Comparison of ENCODE assay signal across 17 cellular contexts in the genomic region with DNA sequence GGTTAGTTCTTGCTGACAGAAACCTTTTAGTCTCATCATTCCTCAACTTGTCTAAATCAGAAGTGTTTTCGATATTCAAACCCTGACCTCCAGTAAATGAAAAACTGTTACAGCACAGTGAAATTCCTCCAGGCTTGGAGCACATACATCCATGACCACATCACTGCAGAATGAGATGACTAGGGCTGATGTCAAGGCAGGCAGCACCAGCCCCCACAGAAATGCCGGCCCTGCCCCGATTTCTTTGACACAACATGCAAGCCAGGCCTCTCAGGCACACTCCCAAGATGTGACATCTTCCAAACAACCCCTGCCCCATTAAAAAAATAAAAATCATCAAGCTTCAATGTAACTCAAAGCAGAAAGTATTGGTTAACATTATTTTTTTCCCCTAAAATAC.
DNase-seq lines count a peak whose midpoint lies in the region; ATAC-seq and TF ChIP-seq lines count a peak whose summit lies in the region.
"Had no signal": no experiment of that assay in that cellular context is flagged by ENCODE, and none has a peak within 500 bp of the region (broad histone marks: within the 10 kb centered on the region; RNA-seq: fewer than 3 reads in every experiment).

No MANE protein-coding gene starts in this region.

- no peak overlapping the region for H3K4me3 Mint-ChIP-seq in CD4-positive, alpha-beta memory T cell
- H3K4me3 Mint-ChIP-seq: B cell had no signal

- H3K27me3 ChIP-seq in IMR-90 (ENCODE audit: control insufficient read depth, insufficient read depth, low read length), result no peaks in the 10 kb centered on the region
- H3K27me3 ChIP-seq in CD4-positive, alpha-beta memory T cell (ENCODE audit: insufficient read depth, low read length), result no peaks in the 10 kb centered on the region
- H3K27me3 ChIP-seq in upper lobe of right lung, result no peaks in the 10 kb centered on the region

- H3K14ac ChIP-seq in IMR-90 (replicated peaks; ENCODE audit: low read depth, low read length), result no peak overlapping the region

- no peak overlapping the region for H2BK15ac ChIP-seq in IMR-90 (ENCODE audit: low read depth, low read length)

- peak overlapping the region in 1 of 2 experiments; percentile 10; a peak in 2 of 4 replicates for H4K8ac ChIP-seq in IMR-90 (ENCODE audit: low read depth in 2 of 2, low read length in 2 of 2)

- no peaks in the 10 kb centered on the region for H3K36me3 Mint-ChIP-seq in CD4-positive, alpha-beta memory T cell
- H3K36me3 Mint-ChIP-seq: activated naive CD4-positive, alpha-beta T cell treated with anti-CD3 and anti-CD28 coated beads, Interleukin-2, amount 50 U/mL, for 72 hours had no signal

- H3K9ac ChIP-seq in IMR-90 (ENCODE audit: low read depth, low read length), result no peak overlapping the region

- peak overlapping the region; percentile 73; the same call in 1 of the 2 replicates for H3K18ac ChIP-seq in IMR-90 (ENCODE audit: low read depth, low read length)

- H3K23ac ChIP-seq in IMR-90 (ENCODE audit: low read depth, low read length), result peak overlapping the region; percentile 20

- no peaks in the 10 kb centered on the region for H4K20me1 ChIP-seq in IMR-90 (ENCODE audit: insufficient read depth, low read length)

- no peak overlapping the region for H2AK9ac ChIP-seq in IMR-90 (replicated peaks; ENCODE audit: low read depth, low read length, poor library complexity)

- no peak overlapping the region for H3K27ac Mint-ChIP-seq in CD4-positive, alpha-beta memory T cell
- H3K27ac Mint-ChIP-seq: activated naive CD4-positive, alpha-beta T cell treated with anti-CD3 and anti-CD28 coated beads, Interleukin-2, amount 50 U/mL, for 72 hours; B cell had no signal

- H3K4me2 ChIP-seq in IMR-90 (ENCODE audit: low read depth, low read length), result peak overlapping the region; percentile 87

- in situ Hi-C loops in IMR-90 (cut with MboI; ENCODE audit: low sequenced_read_pairs), result no loop called here

- dilution Hi-C loops in IMR-90 (cut with HindIII; ENCODE audit: low sequenced_read_pairs, unreplicated experiment), result no loop called here

- H2BK120ac ChIP-seq in IMR-90 (ENCODE audit: low read depth, low read length), result peak overlapping the region; percentile 52

- peak; percentile 32 for TF ChIP-seq RAD21 in IMR-90 (IDR thresholded peaks at IDR 0.05; ENCODE audit: low read length)

- H3K4me3 ChIP-seq in AG09309 (ENCODE audit: control insufficient read depth, low read depth, low read length) (no peak overlapping the region), IMR-90 (ENCODE audit: insufficient read depth, low read depth, low read length) (peak overlapping the region; percentile 12; the same call in 1 of the 2 replicates), mesodermal cell (ENCODE audit: extremely low read depth, insufficient read depth, low read length, poor library complexity, severe bottlenecking) (no peak overlapping the region), upper lobe of right lung (no peak overlapping the region)
- no peak overlapping the region for H3K4me3 ChIP-seq in CD4-positive, alpha-beta memory T cell (ENCODE audit: low read length in 2 of 2)
- H3K4me3 ChIP-seq: gastrocnemius medialis had no signal

- POLR2A ChIA-PET in IMR-90 (lab: Charles Lee; ENCODE audit: unreplicated experiment), result no interaction called here
- POLR2A ChIA-PET in CD4-positive, alpha-beta memory T cell (lab: Charles Lee; ENCODE audit: partially characterized antibody), result no interaction called here

- H2AK5ac ChIP-seq in IMR-90 (ENCODE audit: low read depth, low read length), result no peak overlapping the region

- peak overlapping the region; percentile 89 for H2BK5ac ChIP-seq in IMR-90 (ENCODE audit: low read depth, low read length, poor library complexity, severe bottlenecking)

- CTCF ChIA-PET in IMR-90 (lab: Yijun Ruan, JAX), result no interaction called here
- CTCF ChIA-PET in CD4-positive, alpha-beta memory T cell (lab: Charles Lee; ENCODE audit: partially characterized antibody), result no interaction called here

- H2BK20ac ChIP-seq in IMR-90 (ENCODE audit: low read depth, low read length), result peak overlapping the region; percentile 80

- peak overlapping the region; percentile 44; the same call in 1 of the 2 replicates for H3K4ac ChIP-seq in IMR-90 (ENCODE audit: low read depth, low read length)

- DNase-seq in AG09309 (ENCODE audit: low read depth) (peak; percentile 57), IMR-90 (peak; percentile 97), dedifferentiated amniotic fluid mesenchymal stem cell (ENCODE audit: extremely low spot score) (peak; percentile 94), SIG-M5 (lab: John Stamatoyannopoulos, UW) (no peak), upper lobe of right lung (no peak)
- DNase-seq in CD4-positive, alpha-beta memory T cell, result no peak
- no peak for DNase-seq in activated CD8-positive, alpha-beta memory T cell treated with anti-CD3 and anti-CD28 coated beads for 24 hours
- DNase-seq: DMS79 treated with DMSO at 0.1 percent for 48 hours, gastrocnemius medialis, H7, NCI-H1436 treated with DMSO at 0.1 percent for 48 hours, NCI-H524 treated with DMSO at 0.1 percent for 48 hours, SHP77 treated with DMSO at 0.1 percent for 48 hours had no signal

- H3K9me1 ChIP-seq in IMR-90 (ENCODE audit: insufficient read depth, low read length), result peaks cover 7% of the 10 kb centered on the region; the same call in 1 of the 2 replicates

- H3K56ac ChIP-seq in IMR-90 (ENCODE audit: extremely low read depth, insufficient read depth, low read length), result peak overlapping the region; percentile 23; the same call in 1 of the 2 replicates

- H3K79me1 ChIP-seq in IMR-90 (ENCODE audit: low read depth in 1 of 2, low read length in 2 of 2), result no peaks in the 10 kb centered on the region

- no peaks in the 10 kb centered on the region for H3K4me1 Mint-ChIP-seq in CD4-positive, alpha-beta memory T cell
- H3K4me1 Mint-ChIP-seq: B cell had no signal

- intact Hi-C loops in IMR-90 (cut with micrococcal nuclease) (loop anchor here (1.0 to 10.0 kb wide), 6 partner anchors 32 to 246 kb away; no protein-coding TSS in a partner anchor), upper lobe of right lung (cut with DNase I) (no loop called here)
- intact Hi-C loops in CD4-positive, alpha-beta memory T cell (cut with micrococcal nuclease), result no loop called here

- no peaks in the 10 kb centered on the region for H3K27me3 Mint-ChIP-seq in CD4-positive, alpha-beta memory T cell
- H3K27me3 Mint-ChIP-seq: B cell had no signal

- no TSS peak for BruUV-seq in IMR-90 (replicated peaks; lab: Mats Ljungman, UMichigan)

- no peak for TF ChIP-seq CTCF in AG09309 (IDR thresholded peaks at IDR 0.05; ENCODE audit: control insufficient read depth, insufficient read depth, low read depth, low read length, missing control alignments)
- no peak for TF ChIP-seq CTCF in IMR-90 (conservative IDR thresholded peaks at IDR 0.05; ENCODE audit: low read depth, low read length)
- TF ChIP-seq CTCF in upper lobe of right lung (IDR thresholded peaks at IDR 0.05), result no peak

- peaks cover 0 to 3% (median 0%) of the 10 kb centered on the region in 8 donors for H3K9me3 Mint-ChIP-seq in CD4-positive, alpha-beta memory T cell

- H3K4me1 ChIP-seq in IMR-90 (ENCODE audit: control insufficient read depth, insufficient read depth, low read length) (peaks cover 12% of the 10 kb centered on the region), mesodermal cell (ENCODE audit: control insufficient read depth, insufficient read depth, low read length, poor library complexity, severe bottlenecking) (peaks cover 14% of the 10 kb centered on the region), upper lobe of right lung (peaks cover 4% of the 10 kb centered on the region)
- H3K4me1 ChIP-seq in CD4-positive, alpha-beta memory T cell (ENCODE audit: insufficient read depth, low read length), result no peaks in the 10 kb centered on the region
- H3K4me1 ChIP-seq: gastrocnemius medialis had no signal

- H3K36me3 ChIP-seq in IMR-90 (ENCODE audit: control insufficient read depth, insufficient read depth, low read length) (no peaks in the 10 kb centered on the region), mesodermal cell (ENCODE audit: control insufficient read depth, insufficient read depth, low read length) (no peaks in the 10 kb centered on the region), upper lobe of right lung (no peaks in the 10 kb centered on the region)
- no peaks in the 10 kb centered on the region for H3K36me3 ChIP-seq in CD4-positive, alpha-beta memory T cell (ENCODE audit: insufficient read depth, low read length)
- H3K36me3 ChIP-seq: gastrocnemius medialis, neutrophil had no signal

- H2AFZ ChIP-seq in IMR-90 (replicated peaks; ENCODE audit: low read length, poor library complexity), result peak overlapping the region; percentile 55

- peak overlapping the region; percentile 65; the same call in 1 of the 2 replicates for H4K5ac ChIP-seq in IMR-90 (ENCODE audit: low read depth, low read length)

- ATAC-seq in IMR-90 (ENCODE audit: low read depth), result peak; percentile 96
- no peak for ATAC-seq in upper lobe of right lung
- ATAC-seq: activated naive CD4-positive, alpha-beta T cell treated with anti-CD3 and anti-CD28 coated beads, Interleukin-2, amount 50 U/mL, for 72 hours; gastrocnemius medialis had no signal

- H3K9me3 ChIP-seq in IMR-90 (ENCODE audit: control insufficient read depth, insufficient read depth, low read length), result no peaks in the 10 kb centered on the region
- H3K9me3 ChIP-seq in mesodermal cell (ENCODE audit: control insufficient read depth, low read length), result no peaks in the 10 kb centered on the region
- H3K9me3 ChIP-seq in CD4-positive, alpha-beta memory T cell (ENCODE audit: control insufficient read depth in 1 of 2, low read length in 2 of 2), result no peaks in the 10 kb centered on the region
- no peaks in the 10 kb centered on the region for H3K9me3 ChIP-seq in upper lobe of right lung
- H3K9me3 ChIP-seq: gastrocnemius medialis, neutrophil had no signal

- H4K91ac ChIP-seq in IMR-90 (ENCODE audit: insufficient read depth, low read depth, low read length), result peak overlapping the region; percentile 65

- H3K27ac ChIP-seq in IMR-90 (ENCODE audit: insufficient read depth, low read length) (peak overlapping the region; percentile 85), mesodermal cell (ENCODE audit: low read depth, low read length, severe bottlenecking) (peak overlapping the region; percentile 48), upper lobe of right lung (no peak overlapping the region)
- no peak overlapping the region for H3K27ac ChIP-seq in CD4-positive, alpha-beta memory T cell (ENCODE audit: low read depth, low read length)
- H3K27ac ChIP-seq: gastrocnemius medialis, neutrophil had no signal

- no peak; the same call in 1 of the 2 replicates for TF ChIP-seq POLR2A in IMR-90 (IDR thresholded peaks at IDR 0.05; ENCODE audit: low read depth, low read length)

- no CpG with 5 or more reads among the region's 3 CpGs for WGBS in IMR-90 (ENCODE audit: extremely low coverage in 2 of 2, insufficient read length in 1 of 2), 2 experiments
- WGBS in mesodermal cell (ENCODE audit: insufficient coverage in 2 of 2), 2 experiments, result 76 to 100% methylated on average over 2 to 3 of the region's 3 CpGs

TF ChIP-seq in IMR-90, 13 proteins besides CTCF, POLR2A, EP300 and RAD21 (continues in another document):
- TF ChIP-seq MAFK (IDR thresholded peaks at IDR 0.05; ENCODE audit: low read depth, low read length) (0 out of 2 replicates have a peak, but pooled peaks have one; percentile 21), SMC3 (IDR thresholded peaks at IDR 0.05; ENCODE audit: low read depth, low read length) (no peak; the same call in 1 of the 2 replicates), CHD1 (IDR thresholded peaks at IDR 0.05; ENCODE audit: low read depth, low read length) (no peak)

Comparison
In these comparisons a context has a peak if more than half of its experiments do, and no peak if none do; other contexts are left out.
1. DNase-seq: peak in AG09309 (single experiment), IMR-90 (single experiment) and dedifferentiated amniotic fluid mesenchymal stem cell (single experiment); none in CD4-positive, alpha-beta memory T cell (0 of 5), SIG-M5 (single experiment), upper lobe of right lung (single experiment) and activated CD8-positive, alpha-beta memory T cell treated with anti-CD3 and anti-CD28 coated beads for 24 hours (single experiment).
2. H3K27ac ChIP-seq: peak in IMR-90 (single experiment) and mesodermal cell (single experiment); none in CD4-positive, alpha-beta memory T cell (single experiment) and upper lobe of right lung (single experiment).